8 cellular contexts compared by ENCODE assay signal in genomic region chr2:175181877-175182308, GRCh38. TPM values are rescaled to one million over a fixed set of nuclear protein-coding genes. Genes with fewer than 3 reads are reported as not detected.
A peak's percentile ranks its signal among the peaks of the same experiment; 100 is the strongest.
DNase-seq lines count a peak whose midpoint lies in the region; ATAC-seq and TF ChIP-seq lines count a peak whose summit lies in the region.

No MANE protein-coding gene starts in this region.

- H3K27me3 ChIP-seq in heart left ventricle (no peaks in the 10 kb centered on the region), ascending aorta (no peaks in the 10 kb centered on the region), lung (ENCODE audit: control insufficient read depth, insufficient read depth) (no peaks in the 10 kb centered on the region), upper lobe of right lung (no peaks in the 10 kb centered on the region)

- H3K4me1 ChIP-seq in heart left ventricle: peaks cover 0 to 38% (median 28%) of the 10 kb centered on the region in 12 donors
- H3K4me1 ChIP-seq in ascending aorta: peaks cover 0 to 8% of the 10 kb centered on the region in 2 donors
- peaks cover 0 to 1% of the 10 kb centered on the region in 2 donors for H3K4me1 ChIP-seq in lung (ENCODE audit: control insufficient read depth in 2 of 2, insufficient read depth in 2 of 2, low read length in 2 of 2)
- no peaks in the 10 kb centered on the region for H3K4me1 ChIP-seq in upper lobe of right lung

- DNase-seq in heart left ventricle (no peak), Right ventricle myocardium inferior (ENCODE audit: missing footprints) (no peak), ascending aorta (ENCODE audit: low spot score in 2 of 2) (no peak), lung (ENCODE audit: low spot score) (no peak), upper lobe of right lung (no peak), GM03348 (ENCODE audit: low spot score) (no peak), GOT3 (lab: John Stamatoyannopoulos, UW) (no peak), ACHN (no peak)

- in situ Hi-C loops in ACHN (cut with HindIII; ENCODE audit: low pct_ligation_motif_present, low pct_unique_long_range_greater_than_20kb, low sequenced_read_pairs): no loop called here

- no peak for ATAC-seq in heart left ventricle
- ATAC-seq in Right ventricle myocardium inferior: no peak
- ATAC-seq in lung (ENCODE audit: insufficient read depth, low FRiP score): no peak
- no peak for ATAC-seq in upper lobe of right lung

- H3K36me3 ChIP-seq in heart left ventricle: peaks cover 3 to 35% (median 32%) of the 10 kb centered on the region in 9 donors
- peaks cover 19 to 27% of the 10 kb centered on the region in 2 donors for H3K36me3 ChIP-seq in ascending aorta
- peaks cover 4 to 15% of the 10 kb centered on the region in 2 donors for H3K36me3 ChIP-seq in lung (ENCODE audit: control insufficient read depth in 2 of 2, insufficient read depth in 2 of 2, low read length in 2 of 2)
- H3K36me3 ChIP-seq in upper lobe of right lung: peaks cover 33% of the 10 kb centered on the region

- H3K9me3 ChIP-seq in heart left ventricle (no peaks in the 10 kb centered on the region), ascending aorta (no peaks in the 10 kb centered on the region), lung (ENCODE audit: control insufficient read depth in 2 of 2, insufficient read depth in 1 of 2, low read length in 1 of 2) (no peaks in the 10 kb centered on the region), upper lobe of right lung (no peaks in the 10 kb centered on the region)

- WGBS in heart left ventricle, 4 donors: 47 to 64% (median 58%) methylated on average over 4 to 5 of the region's 5 CpGs
- WGBS in lung, 2 donors: 57 to 66% methylated on average over 5 of the region's 5 CpGs

- H3K4me3 ChIP-seq in heart left ventricle (peak overlapping the region; percentile 65 to 98 (median 90)), ascending aorta (peak overlapping the region; percentile 86 to 89), lung (peak overlapping the region; percentile 10), upper lobe of right lung (peak overlapping the region; percentile 85)

- TF ChIP-seq POLR2A in heart left ventricle (IDR thresholded peaks at IDR 0.05): no peak

- no peak for TF ChIP-seq CTCF in heart left ventricle (IDR thresholded peaks at IDR 0.05)
- TF ChIP-seq CTCF in ascending aorta (IDR thresholded peaks at IDR 0.05): no peak
- TF ChIP-seq CTCF in lung (IDR thresholded peaks at IDR 0.05; ENCODE audit: control extremely low read depth, extremely low read depth): no peak
- TF ChIP-seq CTCF in upper lobe of right lung (IDR thresholded peaks at IDR 0.05): no peak

- intact Hi-C loops in heart left ventricle (cut with DNase I) (loop anchor here in 4 of 10 donors (1.0 to 10.0 kb wide), 3 partner anchors 14 to 70 kb away; partner anchors contain the start of gene ATF2 (in 1 of the 4)), Right ventricle myocardium inferior (cut with DNase I) (loop anchor here (1.0 to 5.0 kb wide), 2 partner anchors 14 to 70 kb away; partner anchors contain the start of gene ATF2), ascending aorta (cut with DNase I) (loop anchor here (1.0 to 10.0 kb wide), 2 partner anchors 14 to 923 kb away; partner anchors contain the start of genes ATF2 and HOXD11), upper lobe of right lung (cut with DNase I) (no loop called here)

- H3K27ac ChIP-seq in heart left ventricle: peak overlapping the region; percentile 93 to 98 (median 96)
- H3K27ac ChIP-seq in ascending aorta: peak overlapping the region; percentile 78 to 84
- peak overlapping the region; percentile 93 to 94 for H3K27ac ChIP-seq in lung (ENCODE audit: low read depth in 1 of 2, low read length in 1 of 2)
- H3K27ac ChIP-seq in upper lobe of right lung: peak overlapping the region; percentile 88

RNA-seq across cellular contexts. Expression of gene ATP5MC3, which starts 0.4 kb away (rescaled TPM):
- total RNA-seq in heart left ventricle: 1,000 to 10,000 TPM in 4 of 9 donors, 100 to 1,000 TPM in 5; 474 to 1,123 (median 986) TPM
- polyA plus RNA-seq in heart left ventricle: 1,000 to 10,000 TPM; 1,066 to 1,093 TPM
- 1,232 TPM for total RNA-seq in Right ventricle myocardium inferior
- total RNA-seq in ascending aorta: 25.5 TPM
- total RNA-seq in lung: 100 to 1,000 TPM in 1 of 2 donors, 10 to 100 TPM in 1; 72.0 to 183 TPM
- polyA plus RNA-seq in lung: 100 to 1,000 TPM; 172 to 255 TPM
- total RNA-seq in upper lobe of right lung: 113 TPM

RNA-seq across cellular contexts. Expression of gene ATF2, which starts 13.9 kb away (rescaled TPM):
- total RNA-seq in heart left ventricle (10 to 100 TPM; 17.1 to 41.5 (median 28.5) TPM), Right ventricle myocardium inferior (27.6 TPM), ascending aorta (84.8 TPM), lung (10 to 100 TPM; 43.2 to 92.7 TPM), upper lobe of right lung (51.2 TPM)
- polyA plus RNA-seq in heart left ventricle (10 to 100 TPM; 11.2 to 14.4 TPM), lung (10 to 100 TPM; 16.3 to 17.2 TPM)

Comparison
In these comparisons a context has a peak if more than half of its experiments do, and no peak if none do; other contexts are left out.
1. H3K4me3 ChIP-seq: peak in every context shown above with its lines; median percentile 90 in heart left ventricle; 88 in ascending aorta; 85 in upper lobe of right lung; 10 in lung.